In the genomic region with DNA sequence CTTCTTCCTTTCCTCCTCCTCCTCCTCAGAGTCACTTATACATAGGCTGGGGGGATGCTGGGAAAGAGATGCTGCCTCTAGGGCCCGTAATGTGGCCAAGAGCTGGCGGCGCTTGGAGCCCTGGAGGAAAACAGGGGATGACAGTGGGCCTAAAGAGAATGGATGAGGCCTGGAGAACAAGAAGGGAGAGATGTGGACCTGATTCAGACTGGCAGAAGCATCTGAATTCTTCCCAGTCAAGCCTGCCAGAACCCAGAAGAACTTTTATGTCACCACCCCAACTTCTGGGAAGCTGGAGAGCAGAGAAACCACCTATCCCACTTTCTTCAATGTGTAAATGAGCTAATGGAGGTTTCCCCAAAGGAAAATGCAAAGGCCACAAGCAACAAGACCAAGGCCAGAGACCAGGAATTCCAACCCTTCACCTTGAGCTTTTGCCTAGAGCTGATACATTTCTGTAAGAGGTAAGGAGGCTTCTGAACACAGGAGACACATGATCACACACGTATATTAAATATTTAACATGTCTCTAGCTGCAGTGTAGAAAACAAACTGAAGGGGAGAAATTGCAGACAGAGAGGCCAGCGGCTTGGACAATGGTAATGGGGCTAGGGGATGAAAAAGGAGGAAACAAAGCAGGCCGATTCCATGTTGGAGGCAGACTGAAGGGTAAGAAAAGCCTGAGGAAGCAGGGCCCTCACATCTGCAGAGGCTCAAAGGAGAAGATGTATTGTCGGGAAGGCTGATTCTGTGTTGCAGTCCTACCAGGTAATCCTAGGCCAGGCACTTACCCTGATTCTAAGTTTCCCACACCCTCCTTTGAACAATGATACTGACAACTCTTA, we compare ENCODE assay signal across 9 cellular contexts. TPM values are rescaled to one million over a fixed set of nuclear protein-coding genes. Genes with fewer than 3 reads are reported as not detected.
DNase-seq lines count a peak whose midpoint lies in the region; ATAC-seq and TF ChIP-seq lines count a peak whose summit lies in the region.
"Had no signal": no experiment of that assay in that cellular context is flagged by ENCODE, and none has a peak within 500 bp of the region (broad histone marks: within the 10 kb centered on the region; RNA-seq: fewer than 3 reads in every experiment).

No MANE protein-coding gene starts in this region.

- peak overlapping the region; percentile 92 for H3K9ac ChIP-seq in SK-N-SH

- CTCF ChIA-PET in SK-N-SH (lab: Yijun Ruan, JAX) = interaction anchor here (0.7 to 2.1 kb wide), 4 partner anchors 10 to 71 kb away, joined by 3 to 8 read pairs (median 5); a partner anchor contains a TSS

- H3K4me2 ChIP-seq in SK-N-SH = peak overlapping the region; percentile 86

- TF ChIP-seq EP300 in SK-N-SH (IDR thresholded peaks at IDR 0.05; ENCODE audit: borderline replicate concordance in 1 of 2, low read depth in 1 of 2, low read length in 1 of 2) = no peak
- no peak for TF ChIP-seq EP300 in suprapubic skin (IDR thresholded peaks at IDR 0.05)

- H3K27ac Mint-ChIP-seq in activated naive CD8-positive, alpha-beta T cell = peak overlapping the region; percentile 82

- peak overlapping the region; percentile 75; the same call in 1 of the 2 replicates for H2AFZ ChIP-seq in SK-N-SH (ENCODE audit: low read depth)

- H3K27ac ChIP-seq in SK-N-SH (ENCODE audit: low read depth in 2 of 2, low read length in 1 of 2) = peak overlapping the region; percentile 76 to 91; a peak in 3 of 4 replicates
- H3K27ac ChIP-seq in suprapubic skin = no peak overlapping the region

- H3K4me1 ChIP-seq in SK-N-SH (ENCODE audit: control insufficient read depth in 1 of 2, insufficient read depth in 2 of 2, low read depth in 1 of 2, low read length in 1 of 2) (peaks cover 15 to 31% of the 10 kb centered on the region in 2 experiments), suprapubic skin (peaks cover 48% of the 10 kb centered on the region)

- POLR2A ChIA-PET in SK-N-SH (lab: Yijun Ruan, JAX) = interaction anchor here (1.0 to 3.0 kb wide), 2 partner anchors 67 to 81 kb away, joined by 3 to 15 read pairs; a partner anchor contains a TSS

- H3K4me1 Mint-ChIP-seq in activated naive CD8-positive, alpha-beta T cell (ENCODE audit: low read depth) = peaks cover 29% of the 10 kb centered on the region

- TF ChIP-seq CTCF in SK-N-SH (IDR thresholded peaks at IDR 0.05) (no peak), kidney epithelial cell (IDR thresholded peaks at IDR 0.05; ENCODE audit: insufficient read depth, low read length, poor library complexity, severe bottlenecking) (no peak), suprapubic skin (IDR thresholded peaks at IDR 0.05) (no peak)

- no peak for TF ChIP-seq POLR2A in suprapubic skin (IDR thresholded peaks at IDR 0.05)

- H4K20me1 ChIP-seq in SK-N-SH (ENCODE audit: insufficient read depth) = no peaks in the 10 kb centered on the region; the same call in 1 of the 2 replicates

- no peaks in the 10 kb centered on the region for H3K9me3 Mint-ChIP-seq in activated naive CD8-positive, alpha-beta T cell (ENCODE audit: low read depth)

- no peak overlapping the region for H3K4me3 Mint-ChIP-seq in activated naive CD8-positive, alpha-beta T cell

- H3K27me3 ChIP-seq in SK-N-SH (ENCODE audit: insufficient read depth) = no peaks in the 10 kb centered on the region
- H3K27me3 ChIP-seq in kidney epithelial cell (ENCODE audit: control insufficient read depth, insufficient read depth, low read length) = no peaks in the 10 kb centered on the region
- H3K27me3 ChIP-seq in suprapubic skin = no peaks in the 10 kb centered on the region

- 43% methylated on average over 7 of the region's 7 CpGs for WGBS in SK-N-SH (ENCODE audit: low lambda C conversion rate)
- 50% methylated on average over 7 of the region's 7 CpGs for WGBS in suprapubic skin

- H3K4me3 ChIP-seq in SK-N-SH (ENCODE audit: low read depth in 2 of 2, low read length in 1 of 2) = peak overlapping the region; percentile 67 to 95
- peak overlapping the region; percentile 73 for H3K4me3 ChIP-seq in kidney epithelial cell (ENCODE audit: low read depth, low read length)
- peak overlapping the region; percentile 54 for H3K4me3 ChIP-seq in suprapubic skin

- TF ChIP-seq RAD21 in SK-N-SH (IDR thresholded peaks at IDR 0.05; ENCODE audit: low read length) = no peak

- peaks cover 24% of the 10 kb centered on the region for H3F3A ChIP-seq in SK-N-SH (replicated peaks; ENCODE audit: insufficient read depth)

- peaks cover 11% of the 10 kb centered on the region for H3K36me3 Mint-ChIP-seq in activated naive CD8-positive, alpha-beta T cell

- peak; percentile 16 for DNase-seq in SK-N-SH
- DNase-seq in kidney epithelial cell (ENCODE audit: low read depth) = no peak
- no peak for DNase-seq in suprapubic skin (ENCODE audit: low spot score in 2 of 2)
- no peak for DNase-seq in NCI-H524 (lab: John Stamatoyannopoulos, UW)
- no peak for DNase-seq in NCI-H1105 treated with DMSO at 0.1 percent for 48 hours (lab: John Stamatoyannopoulos, UW)
- DNase-seq in activated CD4-positive, CD25-positive, alpha-beta regulatory T cell treated with anti-CD3 and anti-CD28 coated beads, Interleukin-2, amount 50 U/mL, for 72 hours = no peak
- DNase-seq: C1 segment of cervical spinal cord had no signal

- H3K27me3 Mint-ChIP-seq in activated naive CD8-positive, alpha-beta T cell = no peaks in the 10 kb centered on the region

- H3K9me3 ChIP-seq in SK-N-SH (no peaks in the 10 kb centered on the region), suprapubic skin (no peaks in the 10 kb centered on the region)

- peaks cover 90% of the 10 kb centered on the region for H3K79me2 ChIP-seq in SK-N-SH (ENCODE audit: insufficient read depth)

- H3K9me2 ChIP-seq in SK-N-SH = no peaks in the 10 kb centered on the region

- H3K36me3 ChIP-seq in SK-N-SH (replicated peaks in 1 of 2; ENCODE audit: control insufficient read depth in 1 of 2, insufficient read depth in 2 of 2, low read length in 1 of 2) (peaks cover 22 to 41% of the 10 kb centered on the region in 2 experiments), kidney epithelial cell (ENCODE audit: control insufficient read depth, insufficient read depth, low read length) (peaks cover 3% of the 10 kb centered on the region), suprapubic skin (peaks cover 33% of the 10 kb centered on the region)

- ATAC-seq in SK-N-SH treated with all-trans-retinoic acid at 6 μM for 48 hours = no peak

TF ChIP-seq in SK-N-SH, 30 proteins besides CTCF, POLR2A, EP300 and RAD21 (continues in another document):
- TF ChIP-seq GABPA (IDR thresholded peaks at IDR 0.05; ENCODE audit: low read depth) (no peak), RXRA (IDR thresholded peaks at IDR 0.05; ENCODE audit: borderline replicate concordance, low read depth) (no peak), SMC3 (IDR thresholded peaks at IDR 0.05; ENCODE audit: low read depth, low read length) (no peak)

TF ChIP-seq in SK-N-SH treated with all-trans-retinoic acid at 6 μM for 48 hours, 23 proteins besides CTCF, POLR2A, EP300 and RAD21 (continues in another document):
- TF ChIP-seq, protein P1, sequence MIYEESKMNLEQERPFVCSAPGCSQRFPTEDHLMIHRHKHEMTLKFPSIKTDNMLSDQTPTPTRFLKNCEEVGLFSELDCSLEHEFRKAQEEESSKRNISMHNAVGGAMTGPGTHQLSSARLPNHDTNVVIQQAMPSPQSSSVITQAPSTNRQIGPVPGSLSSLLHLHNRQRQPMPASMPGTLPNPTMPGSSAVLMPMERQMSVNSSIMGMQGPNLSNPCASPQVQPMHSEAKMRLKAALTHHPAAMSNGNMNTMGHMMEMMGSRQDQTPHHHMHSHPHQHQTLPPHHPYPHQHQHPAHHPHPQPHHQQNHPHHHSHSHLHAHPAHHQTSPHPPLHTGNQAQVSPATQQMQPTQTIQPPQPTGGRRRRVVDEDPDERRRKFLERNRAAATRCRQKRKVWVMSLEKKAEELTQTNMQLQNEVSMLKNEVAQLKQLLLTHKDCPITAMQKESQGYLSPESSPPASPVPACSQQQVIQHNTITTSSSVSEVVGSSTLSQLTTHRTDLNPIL (CRISPR knock-in tag; IDR thresholded peaks at IDR 0.05; ENCODE audit: low read depth) = no peak
- TF ChIP-seq ISL1 (CRISPR knock-in tag; IDR thresholded peaks at IDR 0.05) (no peak), SNAI2 (CRISPR knock-in tag; IDR thresholded peaks at IDR 0.05) (no peak), ZC3H10 (CRISPR knock-in tag; IDR thresholded peaks at IDR 0.05) (no peak)

RNA-seq across cellular contexts. Expression of a gene that starts 1.1 kb away (rescaled TPM):
- 7.8 and 8.6 TPM in 2 replicates for polyA plus RNA-seq in SK-N-SH (2012; rRNA removed)
- polyA plus RNA-seq in SK-N-SH (2012; cell fraction: cytosol; rRNA removed) = 8.1 and 9.8 TPM in 2 replicates
- 16.9 and 18.8 TPM in 2 replicates for polyA plus RNA-seq in SK-N-SH (2012; cell fraction: nucleus; rRNA removed)
- total RNA-seq in kidney epithelial cell (13.7 and 26.4 TPM in 2 replicates), suprapubic skin (10 to 100 TPM; 15.9 to 33.6 (median 18.3) TPM)

RNA-seq across cellular contexts. Expression of a gene that starts 1.3 kb away (rescaled TPM):
- 241 and 268 TPM in 2 replicates for polyA plus RNA-seq in SK-N-SH (2012; rRNA removed)
- polyA plus RNA-seq in SK-N-SH (2012; cell fraction: cytosol; rRNA removed) = 142 and 187 TPM in 2 replicates
- polyA plus RNA-seq in SK-N-SH (2012; cell fraction: nucleus; rRNA removed) = 370 and 429 TPM in 2 replicates
- total RNA-seq in kidney epithelial cell (154 and 156 TPM in 2 replicates), suprapubic skin (10 to 100 TPM; 59.8 to 83.8 (median 71.5) TPM)

RNA-seq across cellular contexts. Expression of a gene that starts 9.7 kb away (rescaled TPM):
- 163 and 213 TPM in 2 replicates for polyA plus RNA-seq in SK-N-SH (2012; rRNA removed)
- polyA plus RNA-seq in SK-N-SH (2012; cell fraction: cytosol; rRNA removed) = 157 and 188 TPM in 2 replicates
- 180 and 245 TPM in 2 replicates for polyA plus RNA-seq in SK-N-SH (2012; cell fraction: nucleus; rRNA removed)
- total RNA-seq in kidney epithelial cell (57.2 and 66.1 TPM in 2 replicates), suprapubic skin (10 to 100 TPM; 24.1 to 54.5 (median 40.1) TPM)

RNA-seq across cellular contexts. Expression of a gene that starts 16.9 kb away (rescaled TPM):
- 94.0 and 105 TPM in 2 replicates for polyA plus RNA-seq in SK-N-SH (2012; rRNA removed)
- 81.8 and 90.2 TPM in 2 replicates for polyA plus RNA-seq in SK-N-SH (2012; cell fraction: cytosol; rRNA removed)
- 115 and 129 TPM in 2 replicates for polyA plus RNA-seq in SK-N-SH (2012; cell fraction: nucleus; rRNA removed)
- 72.4 and 77.7 TPM in 2 replicates for total RNA-seq in kidney epithelial cell
- total RNA-seq in suprapubic skin = 100 to 1,000 TPM in 2 of 4 donors, 10 to 100 TPM in 2; 56.1 to 126 (median 81.9) TPM

RNA-seq across cellular contexts. Expression of a gene that starts 53.3 kb away (rescaled TPM):
- 3.0 and 5.7 TPM in 2 replicates for polyA plus RNA-seq in SK-N-SH (2012; rRNA removed)
- 1.0 and 2.3 TPM in 2 replicates for polyA plus RNA-seq in SK-N-SH (2012; cell fraction: cytosol; rRNA removed)
- 8.8 and 12.0 TPM in 2 replicates for polyA plus RNA-seq in SK-N-SH (2012; cell fraction: nucleus; rRNA removed)
- 15.5 and 20.7 TPM in 2 replicates for total RNA-seq in kidney epithelial cell
- 1 to 10 TPM; 3.9 to 9.0 (median 6.4) TPM for total RNA-seq in suprapubic skin
